Comparison of ENCODE assay signal across 11 cellular contexts in genomic region chr3:75115695-75116094, GRCh38.
"Had no signal": no experiment of that assay in that cellular context is flagged by ENCODE, and none has a peak within 500 bp of the region (broad histone marks: within the 10 kb centered on the region; RNA-seq: fewer than 3 reads in every experiment).

No MANE protein-coding gene starts in this region.

- H3K4me1 ChIP-seq: HAP-1 had no signal

- H3K36me3 ChIP-seq: HAP-1 had no signal

- ATAC-seq: GM23338, HCT116 had no signal

- DNase-seq: GM23248, GOT3, H7, H9, HCEC 1CT, HFFc6 had no signal

- FAIRE-seq: H1, H54 had no signal

- H2AFZ ChIP-seq: GM23248, GM23338 had no signal

- H3K9me3 ChIP-seq: HAP-1 had no signal

- H3K4me2 ChIP-seq: GM23338 had no signal

- H3K4me3 ChIP-seq: GM23248, GM23338, HAP-1 had no signal

- H3K9ac ChIP-seq: GM23248 had no signal

- H3K27ac ChIP-seq: GM23248 had no signal
